In the genomic region with DNA sequence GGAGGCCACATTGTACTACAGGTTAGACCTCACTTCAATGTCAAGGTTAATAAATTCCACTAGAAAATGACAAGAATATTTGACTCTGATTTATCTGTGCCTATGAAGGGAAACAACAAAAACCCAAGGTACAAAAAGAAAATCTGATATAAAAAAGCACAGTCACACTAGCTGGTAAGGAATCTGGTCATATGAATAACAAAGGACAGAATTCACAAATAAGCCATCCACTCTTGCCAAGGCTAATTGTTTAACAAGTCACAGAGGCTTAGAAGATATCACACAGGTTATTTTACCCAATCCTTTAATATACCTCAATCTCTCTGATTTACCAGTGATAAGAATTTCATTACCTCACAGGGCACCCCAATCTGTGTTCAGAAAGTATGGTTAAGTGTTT, we compare ENCODE assay signal across 1 cellular context.
TF ChIP-seq lines count a peak whose summit lies in the region.

No MANE protein-coding gene starts in this region.

TF ChIP-seq in WTC11, 78 proteins besides CTCF, POLR2A, EP300 and RAD21 (continued from another document):
- TF ChIP-seq, protein P1, sequence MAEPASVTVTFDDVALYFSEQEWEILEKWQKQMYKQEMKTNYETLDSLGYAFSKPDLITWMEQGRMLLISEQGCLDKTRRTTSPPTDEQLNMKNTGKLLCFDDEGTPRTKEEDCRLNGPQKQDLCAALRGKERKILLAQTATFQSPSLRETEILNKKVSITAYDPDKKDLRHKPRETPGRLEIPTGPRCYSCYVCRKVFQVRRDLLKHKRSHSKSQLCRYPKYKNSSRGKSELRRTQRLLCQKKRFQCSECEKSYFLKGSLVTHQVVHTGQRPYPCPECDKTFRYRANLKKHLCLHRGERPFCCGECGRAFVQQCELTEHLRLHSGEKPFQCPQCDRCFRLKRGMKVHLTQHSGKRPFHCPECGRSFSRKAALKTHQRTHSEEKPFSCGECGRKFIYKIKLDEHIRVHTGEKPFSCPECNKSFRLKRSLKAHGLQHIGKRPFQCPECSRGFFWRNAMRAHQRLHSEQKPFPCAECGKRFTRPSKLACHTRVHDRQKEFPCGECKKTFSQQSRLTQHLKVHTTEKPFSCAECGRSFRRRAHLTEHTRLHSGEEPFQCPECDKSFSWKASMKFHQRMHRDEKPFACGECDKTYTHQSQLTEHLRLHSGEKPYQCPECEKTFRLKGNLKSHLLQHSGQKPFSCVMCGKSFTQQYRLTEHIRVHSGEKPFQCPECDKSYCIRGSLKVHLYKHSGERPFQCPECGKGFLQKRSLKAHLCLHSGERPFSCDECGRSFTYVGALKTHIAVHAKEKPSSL (CRISPR knock-in tag; conservative IDR thresholded peaks at IDR 0.05), result no peak
- TF ChIP-seq FOXJ3 (CRISPR knock-in tag; IDR thresholded peaks at IDR 0.05; ENCODE audit: borderline replicate concordance), result no peak
- TF ChIP-seq GTF2I (CRISPR knock-in tag; conservative IDR thresholded peaks at IDR 0.05), result no peak
- TF ChIP-seq, protein P2, sequence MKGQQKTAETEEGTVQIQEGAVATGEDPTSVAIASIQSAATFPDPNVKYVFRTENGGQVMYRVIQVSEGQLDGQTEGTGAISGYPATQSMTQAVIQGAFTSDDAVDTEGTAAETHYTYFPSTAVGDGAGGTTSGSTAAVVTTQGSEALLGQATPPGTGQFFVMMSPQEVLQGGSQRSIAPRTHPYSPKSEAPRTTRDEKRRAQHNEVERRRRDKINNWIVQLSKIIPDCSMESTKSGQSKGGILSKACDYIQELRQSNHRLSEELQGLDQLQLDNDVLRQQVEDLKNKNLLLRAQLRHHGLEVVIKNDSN (CRISPR knock-in tag; IDR thresholded peaks at IDR 0.05), result no peak
- TF ChIP-seq, protein P3, sequence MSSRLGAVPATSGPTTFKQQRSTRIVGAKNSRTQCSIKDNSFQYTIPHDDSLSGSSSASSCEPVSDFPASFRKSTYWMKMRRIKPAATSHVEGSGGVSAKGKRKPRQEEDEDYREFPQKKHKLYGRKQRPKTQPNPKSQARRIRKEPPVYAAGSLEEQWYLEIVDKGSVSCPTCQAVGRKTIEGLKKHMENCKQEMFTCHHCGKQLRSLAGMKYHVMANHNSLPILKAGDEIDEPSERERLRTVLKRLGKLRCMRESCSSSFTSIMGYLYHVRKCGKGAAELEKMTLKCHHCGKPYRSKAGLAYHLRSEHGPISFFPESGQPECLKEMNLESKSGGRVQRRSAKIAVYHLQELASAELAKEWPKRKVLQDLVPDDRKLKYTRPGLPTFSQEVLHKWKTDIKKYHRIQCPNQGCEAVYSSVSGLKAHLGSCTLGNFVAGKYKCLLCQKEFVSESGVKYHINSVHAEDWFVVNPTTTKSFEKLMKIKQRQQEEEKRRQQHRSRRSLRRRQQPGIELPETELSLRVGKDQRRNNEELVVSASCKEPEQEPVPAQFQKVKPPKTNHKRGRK (CRISPR knock-in tag; IDR thresholded peaks at IDR 0.05; ENCODE audit: borderline replicate concordance), result no peak
- no peak for TF ChIP-seq IRF2 (CRISPR knock-in tag; IDR thresholded peaks at IDR 0.05; ENCODE audit: borderline replicate concordance, low read depth)
- TF ChIP-seq, protein P4, sequence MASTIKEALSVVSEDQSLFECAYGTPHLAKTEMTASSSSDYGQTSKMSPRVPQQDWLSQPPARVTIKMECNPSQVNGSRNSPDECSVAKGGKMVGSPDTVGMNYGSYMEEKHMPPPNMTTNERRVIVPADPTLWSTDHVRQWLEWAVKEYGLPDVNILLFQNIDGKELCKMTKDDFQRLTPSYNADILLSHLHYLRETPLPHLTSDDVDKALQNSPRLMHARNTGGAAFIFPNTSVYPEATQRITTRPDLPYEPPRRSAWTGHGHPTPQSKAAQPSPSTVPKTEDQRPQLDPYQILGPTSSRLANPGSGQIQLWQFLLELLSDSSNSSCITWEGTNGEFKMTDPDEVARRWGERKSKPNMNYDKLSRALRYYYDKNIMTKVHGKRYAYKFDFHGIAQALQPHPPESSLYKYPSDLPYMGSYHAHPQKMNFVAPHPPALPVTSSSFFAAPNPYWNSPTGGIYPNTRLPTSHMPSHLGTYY (CRISPR knock-in tag; IDR thresholded peaks at IDR 0.05), result no peak
- TF ChIP-seq ELF4 (CRISPR knock-in tag; IDR thresholded peaks at IDR 0.05; ENCODE audit: low read depth), result no peak
- TF ChIP-seq MYBL2 (CRISPR knock-in tag; IDR thresholded peaks at IDR 0.05), result no peak
- no peak for TF ChIP-seq NR1H2 (CRISPR knock-in tag; IDR thresholded peaks at IDR 0.05)
- no peak for TF ChIP-seq SMAD3 (CRISPR knock-in tag; IDR thresholded peaks at IDR 0.05; ENCODE audit: borderline replicate concordance)
